Comparison of ENCODE assay signal across 15 cellular contexts in genomic region chr13:23616228-23616627, GRCh38. TPM values are rescaled to one million over a fixed set of nuclear protein-coding genes. Genes with fewer than 3 reads are reported as not detected.
DNase-seq lines count a peak whose midpoint lies in the region; ATAC-seq, FAIRE-seq and TF ChIP-seq lines count a peak whose summit lies in the region.
"Had no signal": no experiment of that assay in that cellular context is flagged by ENCODE, and none has a peak within 500 bp of the region (broad histone marks: within the 10 kb centered on the region; RNA-seq: fewer than 3 reads in every experiment).

No MANE protein-coding gene starts in this region.

- H3K4me1 Mint-ChIP-seq in Calu3 (ENCODE audit: low read depth, unreplicated experiment) (peaks cover 44% of the 10 kb centered on the region), nephron (peaks cover 43% of the 10 kb centered on the region)
- H3K4me1 Mint-ChIP-seq: B cell had no signal

- no peak for TF ChIP-seq CTCF in Calu3 (IDR thresholded peaks at IDR 0.05; ENCODE audit: unreplicated experiment)
- TF ChIP-seq CTCF in nephron (IDR thresholded peaks at IDR 0.05; ENCODE audit: unreplicated experiment in 3 of 3), result no peak
- no peak for TF ChIP-seq CTCF in esophagus muscularis mucosa (IDR thresholded peaks at IDR 0.05)
- TF ChIP-seq CTCF in D721Med (IDR thresholded peaks at IDR 0.05; ENCODE audit: insufficient read depth, missing control alignments), result no peak
- no peak for TF ChIP-seq CTCF in left lung (IDR thresholded peaks at IDR 0.05)

- WGBS in esophagus muscularis mucosa, result 100% methylated on average over 2 of the region's 2 CpGs

- no peak overlapping the region for H3K4me3 ChIP-seq in SJCRH30
- no peak overlapping the region for H3K4me3 ChIP-seq in esophagus muscularis mucosa
- no peak overlapping the region for H3K4me3 ChIP-seq in left lung
- H3K4me3 ChIP-seq: GM12878 had no signal

- peak overlapping the region; percentile 65 for H3K27ac ChIP-seq in SJCRH30
- no peak overlapping the region for H3K27ac ChIP-seq in esophagus muscularis mucosa (replicated peaks in 1 of 4)
- no peak overlapping the region for H3K27ac ChIP-seq in left lung
- H3K27ac ChIP-seq: C4-2B had no signal

- H3K9me3 Mint-ChIP-seq in Calu3 (ENCODE audit: low read depth, unreplicated experiment) (no peaks in the 10 kb centered on the region), nephron (no peaks in the 10 kb centered on the region)

- H3K36me3 ChIP-seq in SJCRH30 (no peaks in the 10 kb centered on the region), esophagus muscularis mucosa (peaks cover 0 to 6% (median 2%) of the 10 kb centered on the region in 4 donors), left lung (no peaks in the 10 kb centered on the region)

- H3K27me3 Mint-ChIP-seq in Calu3 (ENCODE audit: unreplicated experiment) (no peaks in the 10 kb centered on the region), nephron (ENCODE audit: low read depth) (no peaks in the 10 kb centered on the region)

- CTCF ChIA-PET in Calu3 (lab: Charles Lee), result no interaction called here

- no peak for TF ChIP-seq POLR2A in esophagus muscularis mucosa (IDR thresholded peaks at IDR 0.05; ENCODE audit: low read depth)

- DNase-seq in Calu3 (no peak), SJCRH30 (no peak), esophagus muscularis mucosa (ENCODE audit: extremely low spot score) (no peak), D721Med (ENCODE audit: insufficient read length, low spot score) (no peak), left lung (no peak)
- no peak for DNase-seq in activated CD4-positive, CD25-positive, alpha-beta regulatory T cell (lab: John Stamatoyannopoulos, UW)
- DNase-seq: CD4-positive, alpha-beta memory T cell; HCEC 1CT had no signal

- BruUV-seq in Calu3 (replicated peaks; lab: Mats Ljungman, UMichigan), result TSS peak; percentile 84

- no peak for ATAC-seq in left lung
- ATAC-seq: GM12878 had no signal

- H3K9me3 ChIP-seq in SJCRH30 (replicated peaks) (no peaks in the 10 kb centered on the region), esophagus muscularis mucosa (no peaks in the 10 kb centered on the region), left lung (no peaks in the 10 kb centered on the region)

- intact Hi-C loops in Calu3 (cut with micrococcal nuclease; ENCODE audit: unreplicated experiment), result no loop called here
- intact Hi-C loops in esophagus muscularis mucosa (cut with DNase I), result no loop called here
- intact Hi-C loops in left lung (cut with DNase I), result no loop called here

- H3K4me1 ChIP-seq in SJCRH30, result peaks cover 64% of the 10 kb centered on the region
- H3K4me1 ChIP-seq in esophagus muscularis mucosa, result peaks cover 11 to 16% (median 14%) of the 10 kb centered on the region in 4 donors
- H3K4me1 ChIP-seq in left lung, result peaks cover 4 to 7% of the 10 kb centered on the region in 2 donors

- no peak for TF ChIP-seq EP300 in esophagus muscularis mucosa (IDR thresholded peaks at IDR 0.05)

- no peak for FAIRE-seq in D721Med (lab: Jason Lieb, UNC)
- FAIRE-seq: A204.1, GM12878, GM18507 had no signal

- no peaks in the 10 kb centered on the region for H3K27me3 ChIP-seq in SJCRH30
- no peaks in the 10 kb centered on the region for H3K27me3 ChIP-seq in esophagus muscularis mucosa
- no peaks in the 10 kb centered on the region for H3K27me3 ChIP-seq in left lung

- H3K27ac Mint-ChIP-seq in Calu3 (ENCODE audit: unreplicated experiment) (no peak overlapping the region), nephron (peak overlapping the region; percentile 95 to 98 (median 96))
- H3K27ac Mint-ChIP-seq: B cell; CD4-positive, alpha-beta memory T cell had no signal

- H3K4me3 Mint-ChIP-seq in Calu3 (ENCODE audit: low read depth, unreplicated experiment) (no peak overlapping the region), nephron (no peak overlapping the region)
- H3K4me3 Mint-ChIP-seq: B cell; CD4-positive, alpha-beta memory T cell had no signal

- H3K36me3 Mint-ChIP-seq in Calu3 (ENCODE audit: insufficient read depth, unreplicated experiment) (peaks cover 13% of the 10 kb centered on the region), nephron (ENCODE audit: low read depth) (peaks cover 42% of the 10 kb centered on the region)
- H3K36me3 Mint-ChIP-seq: CD4-positive, alpha-beta memory T cell had no signal

RNA-seq across cellular contexts. Expression of gene TNFRSF19, which starts 46.0 kb away (rescaled TPM):
- total RNA-seq in Calu3 (2022) (24.3 and 38.3 TPM in 2 replicates), esophagus muscularis mucosa (1 to 10 TPM; 3.2 to 5.6 (median 5.0) TPM), left lung (10 to 100 TPM; 28.1 to 52.1 TPM)
- total RNA-seq in SJCRH30 (2014; rRNA removed; shearing (Covaris generic)), result 3.8 and 4.1 TPM in 2 replicates
- total RNA-seq: B cell; CD4-positive, alpha-beta memory T cell; G401 had no signal
